Comparison of ENCODE assay signal across 10 cellular contexts in genomic region chr1:165288301-165289120, GRCh38.
DNase-seq lines count a peak whose midpoint lies in the region; ATAC-seq and TF ChIP-seq lines count a peak whose summit lies in the region.
"Had no signal": no experiment of that assay in that cellular context is flagged by ENCODE, and none has a peak within 500 bp of the region (broad histone marks: within the 10 kb centered on the region; RNA-seq: fewer than 3 reads in every experiment).

No MANE protein-coding gene starts in this region.

- no peaks in the 10 kb centered on the region for H3K36me3 Mint-ChIP-seq in Calu3 (ENCODE audit: insufficient read depth, unreplicated experiment)
- H3K36me3 Mint-ChIP-seq in natural killer cell, result no peaks in the 10 kb centered on the region

- H3K36me3 ChIP-seq in spleen, result no peaks in the 10 kb centered on the region

- BruUV-seq in Calu3 (replicated peaks; lab: Mats Ljungman, UMichigan), result no TSS peak

- H3K27ac Mint-ChIP-seq in Calu3 (ENCODE audit: unreplicated experiment) (no peak overlapping the region), natural killer cell (no peak overlapping the region)

- H3K9me3 Mint-ChIP-seq in Calu3 (ENCODE audit: low read depth, unreplicated experiment) (no peaks in the 10 kb centered on the region), natural killer cell (no peaks in the 10 kb centered on the region)

- 57 to 66% (median 64%) methylated on average over 16 of the region's 16 CpGs for WGBS in spleen, 5 donors

- ATAC-seq in HG03196 (IDR thresholded peaks at IDR 0.05; ENCODE audit: unreplicated experiment), result no peak
- no peak for ATAC-seq in natural killer cell

- CTCF ChIA-PET in Calu3 (lab: Charles Lee), result interaction anchor here (0.7 to 0.9 kb wide), 2 partner anchors 31 to 1306 kb away, joined by 3 read pairs; no protein-coding TSS in a partner anchor

- intact Hi-C loops in Calu3 (cut with micrococcal nuclease; ENCODE audit: unreplicated experiment), result no loop called here
- intact Hi-C loops in spleen (cut with DNase I; ENCODE audit: low total_unique reads), result no loop called here
- intact Hi-C loops in natural killer cell (cut with micrococcal nuclease), result no loop called here

- DNase-seq in Calu3 (peak; percentile 20), NCI-H1105 treated with DMSO at 0.1 percent for 48 hours (lab: John Stamatoyannopoulos, UW) (peak; percentile 31), NCI-H774 (lab: John Stamatoyannopoulos, UW) (peak; percentile 75), mucosa of gallbladder (ENCODE audit: low spot score) (peak; percentile 12), HPDE6-E6E7 (ENCODE audit: extremely low spot score) (no peak), spleen (no peak), natural killer cell (no peak)
- DNase-seq: amygdala, posterior cingulate gyrus had no signal

- H3K4me3 Mint-ChIP-seq in Calu3 (ENCODE audit: low read depth, unreplicated experiment), result no peak overlapping the region
- no peak overlapping the region for H3K4me3 Mint-ChIP-seq in natural killer cell

- TF ChIP-seq CTCF in Calu3 (IDR thresholded peaks at IDR 0.05; ENCODE audit: unreplicated experiment) (no peak), spleen (IDR thresholded peaks at IDR 0.05 in 8 of 11, conservative IDR thresholded peaks at IDR 0.05 in 3 of 11) (no peak), natural killer cell (IDR thresholded peaks at IDR 0.05) (no peak)

- no peak for TF ChIP-seq POLR2A in spleen (IDR thresholded peaks at IDR 0.05)

- H3K4me1 Mint-ChIP-seq in Calu3 (ENCODE audit: low read depth, unreplicated experiment) (no peaks in the 10 kb centered on the region), natural killer cell (no peaks in the 10 kb centered on the region)

- H3K27me3 Mint-ChIP-seq in Calu3 (ENCODE audit: unreplicated experiment), result peaks cover 55% of the 10 kb centered on the region
- H3K27me3 Mint-ChIP-seq in natural killer cell (ENCODE audit: low read depth in 2 of 2), result peaks cover 6 to 19% of the 10 kb centered on the region in 2 donors

- H3K4me1 ChIP-seq in spleen, result no peaks in the 10 kb centered on the region

- H3K27ac ChIP-seq in spleen, result no peak overlapping the region

- peaks cover 0 to 54% (median 0%) of the 10 kb centered on the region in 7 donors for H3K27me3 ChIP-seq in spleen (replicated peaks in 1 of 7)

- no peak overlapping the region for H3K4me3 ChIP-seq in spleen

- peaks cover 0 to 3% (median 0%) of the 10 kb centered on the region in 8 donors for H3K9me3 ChIP-seq in spleen

Comparison
In these comparisons a context has a peak if more than half of its experiments do, and no peak if none do; other contexts are left out.
1. DNase-seq: peak in Calu3 (single experiment), NCI-H1105 treated with DMSO at 0.1 percent for 48 hours (single experiment), NCI-H774 (single experiment) and mucosa of gallbladder (single experiment); none in HPDE6-E6E7 (single experiment), spleen (single experiment) and natural killer cell (single experiment).